Comparison of ENCODE assay signal across 1 cellular context in genomic region chr14:32205984-32206383, GRCh38.
TF ChIP-seq lines count a peak whose summit lies in the region.

No MANE protein-coding gene starts in this region.

TF ChIP-seq in GM12878, 131 proteins besides CTCF, POLR2A, EP300 and RAD21 (continued from another document and continues in another):
- TF ChIP-seq, protein P1, sequence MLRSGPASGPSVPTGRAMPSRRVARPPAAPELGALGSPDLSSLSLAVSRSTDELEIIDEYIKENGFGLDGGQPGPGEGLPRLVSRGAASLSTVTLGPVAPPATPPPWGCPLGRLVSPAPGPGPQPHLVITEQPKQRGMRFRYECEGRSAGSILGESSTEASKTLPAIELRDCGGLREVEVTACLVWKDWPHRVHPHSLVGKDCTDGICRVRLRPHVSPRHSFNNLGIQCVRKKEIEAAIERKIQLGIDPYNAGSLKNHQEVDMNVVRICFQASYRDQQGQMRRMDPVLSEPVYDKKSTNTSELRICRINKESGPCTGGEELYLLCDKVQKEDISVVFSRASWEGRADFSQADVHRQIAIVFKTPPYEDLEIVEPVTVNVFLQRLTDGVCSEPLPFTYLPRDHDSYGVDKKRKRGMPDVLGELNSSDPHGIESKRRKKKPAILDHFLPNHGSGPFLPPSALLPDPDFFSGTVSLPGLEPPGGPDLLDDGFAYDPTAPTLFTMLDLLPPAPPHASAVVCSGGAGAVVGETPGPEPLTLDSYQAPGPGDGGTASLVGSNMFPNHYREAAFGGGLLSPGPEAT (IDR thresholded peaks at IDR 0.05; ENCODE audit: low read depth): peak; percentile 96
- TF ChIP-seq TARDBP (IDR thresholded peaks at IDR 0.05; ENCODE audit: borderline replicate concordance): no peak
- no peak for TF ChIP-seq MTA3 (IDR thresholded peaks at IDR 0.05; ENCODE audit: borderline replicate concordance, low read length)
- TF ChIP-seq IRF3 (IDR thresholded peaks at IDR 0.05): no peak
- peak; percentile 84 for TF ChIP-seq MEF2B (IDR thresholded peaks at IDR 0.05; ENCODE audit: partially characterized antibody, poor library complexity, severe bottlenecking)
- TF ChIP-seq ZNF217 (IDR thresholded peaks at IDR 0.05): no peak
- no peak for TF ChIP-seq BCL3 (IDR thresholded peaks at IDR 0.05; ENCODE audit: borderline replicate concordance, insufficient read depth, low read depth, low read length, poor library complexity, severe bottlenecking)
- TF ChIP-seq WRNIP1 (IDR thresholded peaks at IDR 0.05; ENCODE audit: borderline replicate concordance, low read depth, low read length): no peak
- TF ChIP-seq ZNF384 (IDR thresholded peaks at IDR 0.05; ENCODE audit: borderline replicate concordance, low read depth, low read length): no peak
- no peak; the same call in 1 of the 2 replicates for TF ChIP-seq TCF7 (IDR thresholded peaks at IDR 0.05; ENCODE audit: borderline replicate concordance)
- TF ChIP-seq NBN (IDR thresholded peaks at IDR 0.05): peak; percentile 78
- no peak for TF ChIP-seq SMARCA5 (IDR thresholded peaks at IDR 0.05)
- no peak for TF ChIP-seq SREBF2 (IDR thresholded peaks at IDR 0.05; ENCODE audit: low read length)
- no peak for TF ChIP-seq CEBPB (IDR thresholded peaks at IDR 0.05; ENCODE audit: borderline replicate concordance in 1 of 2, low read depth in 2 of 2, low read length in 2 of 2)
- TF ChIP-seq ZBED1 (IDR thresholded peaks at IDR 0.05; ENCODE audit: borderline replicate concordance): no peak
- TF ChIP-seq CHD4 (IDR thresholded peaks at IDR 0.05): no peak
- peak; percentile 56; the same call in 1 of the 2 replicates for TF ChIP-seq MLLT1 (IDR thresholded peaks at IDR 0.05)
- TF ChIP-seq, protein P2, sequence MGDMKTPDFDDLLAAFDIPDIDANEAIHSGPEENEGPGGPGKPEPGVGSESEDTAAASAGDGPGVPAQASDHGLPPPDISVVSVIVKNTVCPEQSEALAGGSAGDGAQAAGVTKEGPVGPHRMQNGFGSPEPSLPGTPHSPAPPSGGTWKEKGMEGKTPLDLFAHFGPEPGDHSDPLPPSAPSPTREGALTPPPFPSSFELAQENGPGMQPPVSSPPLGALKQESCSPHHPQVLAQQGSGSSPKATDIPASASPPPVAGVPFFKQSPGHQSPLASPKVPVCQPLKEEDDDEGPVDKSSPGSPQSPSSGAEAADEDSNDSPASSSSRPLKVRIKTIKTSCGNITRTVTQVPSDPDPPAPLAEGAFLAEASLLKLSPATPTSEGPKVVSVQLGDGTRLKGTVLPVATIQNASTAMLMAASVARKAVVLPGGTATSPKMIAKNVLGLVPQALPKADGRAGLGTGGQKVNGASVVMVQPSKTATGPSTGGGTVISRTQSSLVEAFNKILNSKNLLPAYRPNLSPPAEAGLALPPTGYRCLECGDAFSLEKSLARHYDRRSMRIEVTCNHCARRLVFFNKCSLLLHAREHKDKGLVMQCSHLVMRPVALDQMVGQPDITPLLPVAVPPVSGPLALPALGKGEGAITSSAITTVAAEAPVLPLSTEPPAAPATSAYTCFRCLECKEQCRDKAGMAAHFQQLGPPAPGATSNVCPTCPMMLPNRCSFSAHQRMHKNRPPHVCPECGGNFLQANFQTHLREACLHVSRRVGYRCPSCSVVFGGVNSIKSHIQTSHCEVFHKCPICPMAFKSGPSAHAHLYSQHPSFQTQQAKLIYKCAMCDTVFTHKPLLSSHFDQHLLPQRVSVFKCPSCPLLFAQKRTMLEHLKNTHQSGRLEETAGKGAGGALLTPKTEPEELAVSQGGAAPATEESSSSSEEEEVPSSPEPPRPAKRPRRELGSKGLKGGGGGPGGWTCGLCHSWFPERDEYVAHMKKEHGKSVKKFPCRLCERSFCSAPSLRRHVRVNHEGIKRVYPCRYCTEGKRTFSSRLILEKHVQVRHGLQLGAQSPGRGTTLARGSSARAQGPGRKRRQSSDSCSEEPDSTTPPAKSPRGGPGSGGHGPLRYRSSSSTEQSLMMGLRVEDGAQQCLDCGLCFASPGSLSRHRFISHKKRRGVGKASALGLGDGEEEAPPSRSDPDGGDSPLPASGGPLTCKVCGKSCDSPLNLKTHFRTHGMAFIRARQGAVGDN (IDR thresholded peaks at IDR 0.05): no peak
- peak; percentile 51; the same call in 1 of the 2 replicates for TF ChIP-seq CREB1 (IDR thresholded peaks at IDR 0.05; ENCODE audit: low read depth)
- no peak for TF ChIP-seq CBX5 (IDR thresholded peaks at IDR 0.05; ENCODE audit: low read depth)
- no peak for TF ChIP-seq IRF5 (IDR thresholded peaks at IDR 0.05; ENCODE audit: borderline replicate concordance)
- no peak for TF ChIP-seq RELA (IDR thresholded peaks at IDR 0.05; ENCODE audit: borderline replicate concordance, partially characterized antibody)
- no peak for TF ChIP-seq MYB (IDR thresholded peaks at IDR 0.05; ENCODE audit: borderline replicate concordance, low read depth, low read length)
- peak; percentile 94 for TF ChIP-seq ATF7 (IDR thresholded peaks at IDR 0.05; ENCODE audit: low read depth)
- no peak for TF ChIP-seq BCLAF1 (IDR thresholded peaks at IDR 0.05)
- TF ChIP-seq, protein P3, sequence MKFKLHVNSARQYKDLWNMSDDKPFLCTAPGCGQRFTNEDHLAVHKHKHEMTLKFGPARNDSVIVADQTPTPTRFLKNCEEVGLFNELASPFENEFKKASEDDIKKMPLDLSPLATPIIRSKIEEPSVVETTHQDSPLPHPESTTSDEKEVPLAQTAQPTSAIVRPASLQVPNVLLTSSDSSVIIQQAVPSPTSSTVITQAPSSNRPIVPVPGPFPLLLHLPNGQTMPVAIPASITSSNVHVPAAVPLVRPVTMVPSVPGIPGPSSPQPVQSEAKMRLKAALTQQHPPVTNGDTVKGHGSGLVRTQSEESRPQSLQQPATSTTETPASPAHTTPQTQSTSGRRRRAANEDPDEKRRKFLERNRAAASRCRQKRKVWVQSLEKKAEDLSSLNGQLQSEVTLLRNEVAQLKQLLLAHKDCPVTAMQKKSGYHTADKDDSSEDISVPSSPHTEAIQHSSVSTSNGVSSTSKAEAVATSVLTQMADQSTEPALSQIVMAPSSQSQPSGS (IDR thresholded peaks at IDR 0.05; ENCODE audit: low read length): peak; percentile 81
- TF ChIP-seq USF1 (IDR thresholded peaks at IDR 0.05; ENCODE audit: borderline replicate concordance, extremely low read length, insufficient read depth, low read depth, low read length): no peak
- TF ChIP-seq DPF2 (IDR thresholded peaks at IDR 0.05): peak; percentile 99
- no peak for TF ChIP-seq CHD1 (IDR thresholded peaks at IDR 0.05; ENCODE audit: low read depth, low read length)
- TF ChIP-seq LARP7 (IDR thresholded peaks at IDR 0.05): no peak
- peak; percentile 85 for TF ChIP-seq SMAD1 (IDR thresholded peaks at IDR 0.05; ENCODE audit: low read depth, partially characterized antibody)
- TF ChIP-seq IRF4 (IDR thresholded peaks at IDR 0.05; ENCODE audit: low read depth, low read length): peak; percentile 90
- TF ChIP-seq YBX1 (IDR thresholded peaks at IDR 0.05): no peak
- TF ChIP-seq TCF3 (IDR thresholded peaks at IDR 0.05; ENCODE audit: borderline replicate concordance, insufficient read depth, low read depth, low read length): peak; percentile 89; the same call in 1 of the 2 replicates
- TF ChIP-seq CUX1 (IDR thresholded peaks at IDR 0.05; ENCODE audit: insufficient replicate concordance, low read depth, low read length): no peak
